18 cellular contexts compared by ENCODE assay signal in genomic region chr4:38366997-38367396, GRCh38.
"Had no signal": no experiment of that assay in that cellular context is flagged by ENCODE, and none has a peak within 500 bp of the region (broad histone marks: within the 10 kb centered on the region; RNA-seq: fewer than 3 reads in every experiment).

No MANE protein-coding gene starts in this region.

- H3K27ac Mint-ChIP-seq: activated CD4-positive, alpha-beta T cell treated with anti-CD3 and anti-CD28 coated beads, Interleukin-2, amount 10 ng/mL, durations not matched to agents 24 days and 14 days; activated CD8-positive, alpha-beta T cell treated with anti-CD3 and anti-CD28 coated beads for 36 hours; activated naive CD4-positive, alpha-beta T cell treated with anti-CD3 and anti-CD28 coated beads, Interleukin-2, amount 10 ng/mL, durations not matched to agents 7 days and 5 days; activated naive CD8-positive, alpha-beta T cell treated with anti-CD3 and anti-CD28 coated beads, Interleukin-2, amount 50 U/mL, for 24 hours; activated T-helper 17 cell treated with anti-CD3 and anti-CD28 coated beads, Interleukin-2, amount 50 U/mL, for 72 hours had no signal

- H3K9me3 Mint-ChIP-seq: activated naive CD4-positive, alpha-beta T cell treated with anti-CD3 and anti-CD28 coated beads, Interleukin-2, amount 10 ng/mL, durations not matched to agents 7 days and 5 days; activated naive CD8-positive, alpha-beta T cell treated with anti-CD3 and anti-CD28 coated beads, Interleukin-2, amount 50 U/mL, for 24 hours; activated T-helper 17 cell treated with anti-CD3 and anti-CD28 coated beads, Interleukin-2, amount 50 U/mL, for 72 hours; central memory CD8-positive, alpha-beta T cell; natural killer cell treated with Interleukin-12 subunit alpha and Interleukin-12 subunit beta and Interleukin-15 and Interleukin-18, amount 100 ng/mL, for 72 hours; stimulated activated naive CD8-positive, alpha-beta T cell treated with anti-CD3 and anti-CD28 coated beads, Interleukin-15, amount 100 ng/mL, for 72 hours; T-cell had no signal

- H3K4me1 ChIP-seq: lower lobe of right lung had no signal

- H3K27me3 Mint-ChIP-seq: activated CD8-positive, alpha-beta T cell treated with anti-CD3 and anti-CD28 coated beads for 36 hours; activated naive CD8-positive, alpha-beta T cell treated with anti-CD3 and anti-CD28 coated beads, Interleukin-2, amount 50 U/mL, for 24 hours; activated T-helper 17 cell treated with anti-CD3 and anti-CD28 coated beads, Interleukin-2, amount 50 U/mL, for 72 hours; central memory CD8-positive, alpha-beta T cell; stimulated activated naive CD8-positive, alpha-beta T cell treated with anti-CD3 and anti-CD28 coated beads, Interleukin-15, amount 100 ng/mL, for 72 hours; T-cell had no signal

- H3K9me3 ChIP-seq: colonic mucosa, lower lobe of right lung, testis, upper lobe of right lung had no signal

- H3K4me1 Mint-ChIP-seq: activated CD4-positive, alpha-beta T cell treated with anti-CD3 and anti-CD28 coated beads, Interleukin-2, amount 10 ng/mL, durations not matched to agents 24 days and 14 days; activated naive CD4-positive, alpha-beta T cell treated with anti-CD3 and anti-CD28 coated beads, Interleukin-2, amount 10 ng/mL, durations not matched to agents 7 days and 5 days; activated T-helper 17 cell treated with anti-CD3 and anti-CD28 coated beads, Interleukin-2, amount 50 U/mL, for 72 hours had no signal

- H3K27me3 ChIP-seq: colonic mucosa, testis, upper lobe of right lung had no signal

- H3K36me3 ChIP-seq: colonic mucosa, lower lobe of right lung, upper lobe of right lung had no signal

- H3K36me3 Mint-ChIP-seq: natural killer cell treated with Interleukin-12 subunit alpha and Interleukin-12 subunit beta and Interleukin-15 and Interleukin-18, amount 100 ng/mL, for 72 hours; T-cell had no signal

- H3K4me3 Mint-ChIP-seq: activated CD4-positive, alpha-beta T cell treated with anti-CD3 and anti-CD28 coated beads, Interleukin-2, amount 10 ng/mL, durations not matched to agents 24 days and 14 days; activated CD8-positive, alpha-beta T cell treated with anti-CD3 and anti-CD28 coated beads for 36 hours; activated naive CD4-positive, alpha-beta T cell treated with anti-CD3 and anti-CD28 coated beads, Interleukin-2, amount 10 ng/mL, durations not matched to agents 7 days and 5 days; activated naive CD8-positive, alpha-beta T cell treated with anti-CD3 and anti-CD28 coated beads, Interleukin-2, amount 50 U/mL, for 24 hours; activated T-helper 17 cell treated with anti-CD3 and anti-CD28 coated beads, Interleukin-2, amount 50 U/mL, for 72 hours; central memory CD8-positive, alpha-beta T cell; natural killer cell treated with Interleukin-12 subunit alpha and Interleukin-12 subunit beta and Interleukin-15 and Interleukin-18, amount 100 ng/mL, for 72 hours; stimulated activated naive CD8-positive, alpha-beta T cell treated with anti-CD3 and anti-CD28 coated beads, Interleukin-15, amount 100 ng/mL, for 72 hours; T-cell had no signal

- ATAC-seq: activated CD8-positive, alpha-beta T cell treated with anti-CD3 and anti-CD28 coated beads for 36 hours; activated naive CD8-positive, alpha-beta T cell treated with anti-CD3 and anti-CD28 coated beads, Interleukin-2, amount 50 U/mL, for 24 hours; activated T-helper 17 cell treated with anti-CD3 and anti-CD28 coated beads, Interleukin-2, amount 50 U/mL, for 72 hours; natural killer cell treated with Interleukin-12 subunit alpha and Interleukin-12 subunit beta and Interleukin-15 and Interleukin-18, amount 100 ng/mL, for 72 hours; SK-N-SH treated with all-trans-retinoic acid at 6 μM for 48 hours; stimulated activated naive CD8-positive, alpha-beta T cell treated with anti-CD3 and anti-CD28 coated beads, Interleukin-15, amount 100 ng/mL, for 72 hours; upper lobe of right lung had no signal

- H3K27ac ChIP-seq: colonic mucosa, lower lobe of right lung, upper lobe of right lung had no signal

- H3K4me3 ChIP-seq: colonic mucosa, lower lobe of right lung, skin epidermis, testis, upper lobe of right lung had no signal

- DNase-seq: activated CD4-positive, alpha-beta T cell treated with anti-CD3 and anti-CD28 coated beads, Interleukin-2, amount 10 ng/mL, durations not matched to agents 24 days and 14 days; activated CD8-positive, alpha-beta T cell treated with anti-CD3 and anti-CD28 coated beads for 36 hours; activated naive CD4-positive, alpha-beta T cell treated with anti-CD3 and anti-CD28 coated beads, Interleukin-2, amount 10 ng/mL, durations not matched to agents 7 days and 5 days; activated naive CD8-positive, alpha-beta T cell treated with anti-CD3 and anti-CD28 coated beads, Interleukin-2, amount 50 U/mL, for 24 hours; activated T-cell treated with anti-CD3 and anti-CD28 coated beads, Interleukin-2, amount 50 U/mL, for 1 hour; lower lobe of right lung; retina; stimulated activated CD4-positive, alpha-beta T cell treated with anti-CD3 and anti-CD28 coated beads, Interleukin-2, amount 100 ng/mL, for 48 hours; stimulated activated naive CD8-positive, alpha-beta T cell treated with anti-CD3 and anti-CD28 coated beads, Interleukin-15, amount 100 ng/mL, for 72 hours; testis; upper lobe of right lung had no signal
